ENCODE assay signal across 7 cellular contexts in genomic region chr17:69220098-69220497, GRCh38. TPM values are rescaled to one million over a fixed set of nuclear protein-coding genes. Genes with fewer than 3 reads are reported as not detected.
"Had no signal": no experiment of that assay in that cellular context is flagged by ENCODE, and none has a peak within 500 bp of the region (broad histone marks: within the 10 kb centered on the region; RNA-seq: fewer than 3 reads in every experiment).

No MANE protein-coding gene starts in this region.

- FAIRE-seq: HTR-8/SVneo, K562 had no signal

- DNase-seq: IMR-90, KBM-7, KG1 had no signal

- H3K27ac ChIP-seq: HL-60 had no signal

- ATAC-seq: K562 had no signal

- H3K4me3 ChIP-seq: K562 had no signal

RNA-seq across cellular contexts. Expression of gene ABCA10, which starts 8.5 kb away (rescaled TPM):
- polyA plus RNA-seq: IgD-negative memory B cell had no signal
